In the genomic region with DNA sequence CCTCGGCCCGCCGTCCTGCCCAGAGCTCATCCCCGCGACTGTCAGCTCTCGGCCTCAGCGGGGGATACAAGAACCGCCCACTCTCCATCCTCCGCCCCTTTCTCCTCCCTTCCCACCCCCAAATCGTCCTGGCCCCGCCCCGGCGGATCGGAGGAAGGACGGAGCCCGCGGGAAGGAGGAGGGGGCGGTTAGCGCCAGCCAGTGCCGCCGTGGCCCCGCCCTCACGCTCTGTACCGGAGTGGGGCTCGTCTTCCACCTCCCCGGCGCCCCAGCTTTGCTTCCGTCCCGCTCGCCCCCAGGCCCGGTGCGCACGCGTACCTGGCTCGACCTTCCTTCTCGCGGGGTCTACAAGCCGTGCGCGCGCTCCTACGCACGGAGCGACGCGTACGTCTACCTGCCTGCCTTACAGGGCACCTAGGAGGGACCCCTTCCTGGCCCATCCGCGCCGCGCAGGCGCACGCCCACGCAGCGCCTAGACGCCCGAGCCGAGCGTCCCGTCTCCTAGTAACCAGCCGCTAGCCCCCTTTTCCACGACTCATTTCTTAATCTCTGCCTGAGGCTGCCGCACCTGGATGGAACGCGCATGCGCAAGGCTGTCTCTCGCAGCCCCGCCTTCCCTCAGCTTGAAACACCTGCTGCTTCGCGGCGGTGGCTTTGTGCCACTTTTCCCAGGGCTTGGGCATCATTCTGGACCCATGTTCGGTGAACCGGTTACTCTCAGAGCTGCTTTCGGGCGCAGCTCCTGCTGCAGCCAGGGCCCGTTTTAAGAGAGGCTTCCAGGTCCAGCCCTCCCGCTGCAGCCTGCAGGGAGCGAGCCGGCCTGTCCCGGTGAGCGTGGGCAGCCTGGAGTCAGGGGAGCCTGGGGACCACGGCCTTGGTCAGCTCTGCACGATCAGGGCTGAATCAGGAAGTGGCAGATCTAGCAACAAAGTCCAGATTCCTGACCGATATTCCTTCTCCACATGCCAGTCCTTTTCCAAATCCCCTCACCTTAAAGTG, we compare ENCODE assay signal across 1 cellular context.
TF ChIP-seq lines count a peak whose summit lies in the region.

A gene with protein sequence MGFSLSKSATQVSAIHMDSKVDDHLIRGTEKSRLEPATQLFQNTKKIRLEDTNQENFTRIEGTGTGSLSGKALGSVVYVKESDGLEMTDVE (plus strand): TSS at position 598 of the 999 bp plus-strand sequence. CDS start 8,852 bp downstream, outside the sequence.

TF ChIP-seq in HepG2, 621 proteins besides CTCF, POLR2A, EP300 and RAD21 (continued from another document and continues in another):
- TF ChIP-seq, protein P1, sequence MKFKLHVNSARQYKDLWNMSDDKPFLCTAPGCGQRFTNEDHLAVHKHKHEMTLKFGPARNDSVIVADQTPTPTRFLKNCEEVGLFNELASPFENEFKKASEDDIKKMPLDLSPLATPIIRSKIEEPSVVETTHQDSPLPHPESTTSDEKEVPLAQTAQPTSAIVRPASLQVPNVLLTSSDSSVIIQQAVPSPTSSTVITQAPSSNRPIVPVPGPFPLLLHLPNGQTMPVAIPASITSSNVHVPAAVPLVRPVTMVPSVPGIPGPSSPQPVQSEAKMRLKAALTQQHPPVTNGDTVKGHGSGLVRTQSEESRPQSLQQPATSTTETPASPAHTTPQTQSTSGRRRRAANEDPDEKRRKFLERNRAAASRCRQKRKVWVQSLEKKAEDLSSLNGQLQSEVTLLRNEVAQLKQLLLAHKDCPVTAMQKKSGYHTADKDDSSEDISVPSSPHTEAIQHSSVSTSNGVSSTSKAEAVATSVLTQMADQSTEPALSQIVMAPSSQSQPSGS (CRISPR knock-in tag; IDR thresholded peaks at IDR 0.05), result 0 out of 2 replicates have a peak, but pooled peaks have one; percentile 37
- TF ChIP-seq ZNF816 (CRISPR knock-in tag; IDR thresholded peaks at IDR 0.05; ENCODE audit: borderline replicate concordance) (no peak), ZNF839 (CRISPR knock-in tag; IDR thresholded peaks at IDR 0.05; ENCODE audit: borderline replicate concordance) (peak; percentile 97; the same call in 1 of the 2 replicates), MAF1 (CRISPR knock-in tag; IDR thresholded peaks at IDR 0.05; ENCODE audit: borderline replicate concordance) (peak; percentile 75; the same call in 1 of the 2 replicates), AGO1 (IDR thresholded peaks at IDR 0.05; ENCODE audit: low read depth, low read length, poor library complexity, severe bottlenecking) (peak; percentile 51), ZFP37 (CRISPR knock-in tag; IDR thresholded peaks at IDR 0.05; ENCODE audit: borderline replicate concordance) (no peak), PAX8 (CRISPR knock-in tag; IDR thresholded peaks at IDR 0.05; ENCODE audit: borderline replicate concordance) (peak; percentile 43; the same call in 1 of the 2 replicates), SOX5 (CRISPR knock-in tag; IDR thresholded peaks at IDR 0.05; ENCODE audit: borderline replicate concordance) (peak; percentile 28; the same call in 1 of the 2 replicates), ZSCAN9 (CRISPR knock-in tag; IDR thresholded peaks at IDR 0.05; ENCODE audit: borderline replicate concordance) (peak; percentile 75), ZNF256 (CRISPR knock-in tag; conservative IDR thresholded peaks at IDR 0.05) (no peak), CREB1 (IDR thresholded peaks at IDR 0.05) (peak; percentile 45), CREB1 (CRISPR knock-in tag; IDR thresholded peaks at IDR 0.05) (peak; percentile 47), NFKB2 (CRISPR knock-in tag; IDR thresholded peaks at IDR 0.05; ENCODE audit: borderline replicate concordance) (peak; percentile 95), FOSL1 (CRISPR knock-in tag; IDR thresholded peaks at IDR 0.05; ENCODE audit: borderline replicate concordance) (no peak), RXRB (CRISPR knock-in tag; IDR thresholded peaks at IDR 0.05; ENCODE audit: borderline replicate concordance) (peak; percentile 45; the same call in 1 of the 2 replicates), NFRKB (IDR thresholded peaks at IDR 0.05) (no peak), TCF7 (IDR thresholded peaks at IDR 0.05; ENCODE audit: low read depth) (no peak), TBP (CRISPR knock-in tag; IDR thresholded peaks at IDR 0.05) (0 out of 2 replicates have a peak, but pooled peaks have one; percentile 40), ZNF3 (CRISPR knock-in tag; IDR thresholded peaks at IDR 0.05) (no peak), RBM22 (optimal IDR thresholded peaks at IDR 0.05; ENCODE audit: low read length) (no peak), ZNF530 (CRISPR knock-in tag; IDR thresholded peaks at IDR 0.05; ENCODE audit: low read depth) (no peak), ZFP82 (CRISPR knock-in tag; IDR thresholded peaks at IDR 0.05; ENCODE audit: borderline replicate concordance) (no peak), RELA (CRISPR knock-in tag; IDR thresholded peaks at IDR 0.05) (peak; percentile 84; the same call in 1 of the 2 replicates), ZNF552 (CRISPR knock-in tag; IDR thresholded peaks at IDR 0.05; ENCODE audit: borderline replicate concordance) (0 out of 2 replicates have a peak, but pooled peaks have one; percentile 12), THAP11 (CRISPR knock-in tag; IDR thresholded peaks at IDR 0.05) (peak; percentile 85), HOXA3 (CRISPR knock-in tag; IDR thresholded peaks at IDR 0.05) (peak; percentile 89; the same call in 1 of the 2 replicates), ELF3 (CRISPR knock-in tag; IDR thresholded peaks at IDR 0.05) (peak; percentile 52), ZBTB20 (CRISPR knock-in tag; IDR thresholded peaks at IDR 0.05; ENCODE audit: borderline replicate concordance, low read depth) (0 out of 2 replicates have a peak, but pooled peaks have one; percentile 53), U2AF2 (IDR thresholded peaks at IDR 0.05; ENCODE audit: low read depth, low read length) (no peak), ZNF879 (CRISPR knock-in tag; IDR thresholded peaks at IDR 0.05) (no peak), NR3C1 (CRISPR knock-in tag; IDR thresholded peaks at IDR 0.05) (no peak), KLF9 (CRISPR knock-in tag; IDR thresholded peaks at IDR 0.05; ENCODE audit: low read depth) (no peak; the same call in 1 of the 2 replicates), ZNF230 (CRISPR knock-in tag; IDR thresholded peaks at IDR 0.05) (peak; percentile 32; the same call in 1 of the 2 replicates)
- TF ChIP-seq, protein P2, sequence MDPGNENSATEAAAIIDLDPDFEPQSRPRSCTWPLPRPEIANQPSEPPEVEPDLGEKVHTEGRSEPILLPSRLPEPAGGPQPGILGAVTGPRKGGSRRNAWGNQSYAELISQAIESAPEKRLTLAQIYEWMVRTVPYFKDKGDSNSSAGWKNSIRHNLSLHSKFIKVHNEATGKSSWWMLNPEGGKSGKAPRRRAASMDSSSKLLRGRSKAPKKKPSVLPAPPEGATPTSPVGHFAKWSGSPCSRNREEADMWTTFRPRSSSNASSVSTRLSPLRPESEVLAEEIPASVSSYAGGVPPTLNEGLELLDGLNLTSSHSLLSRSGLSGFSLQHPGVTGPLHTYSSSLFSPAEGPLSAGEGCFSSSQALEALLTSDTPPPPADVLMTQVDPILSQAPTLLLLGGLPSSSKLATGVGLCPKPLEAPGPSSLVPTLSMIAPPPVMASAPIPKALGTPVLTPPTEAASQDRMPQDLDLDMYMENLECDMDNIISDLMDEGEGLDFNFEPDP (CRISPR knock-in tag; conservative IDR thresholded peaks at IDR 0.05), result no peak
- TF ChIP-seq, protein P3, sequence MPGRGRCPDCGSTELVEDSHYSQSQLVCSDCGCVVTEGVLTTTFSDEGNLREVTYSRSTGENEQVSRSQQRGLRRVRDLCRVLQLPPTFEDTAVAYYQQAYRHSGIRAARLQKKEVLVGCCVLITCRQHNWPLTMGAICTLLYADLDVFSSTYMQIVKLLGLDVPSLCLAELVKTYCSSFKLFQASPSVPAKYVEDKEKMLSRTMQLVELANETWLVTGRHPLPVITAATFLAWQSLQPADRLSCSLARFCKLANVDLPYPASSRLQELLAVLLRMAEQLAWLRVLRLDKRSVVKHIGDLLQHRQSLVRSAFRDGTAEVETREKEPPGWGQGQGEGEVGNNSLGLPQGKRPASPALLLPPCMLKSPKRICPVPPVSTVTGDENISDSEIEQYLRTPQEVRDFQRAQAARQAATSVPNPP (CRISPR knock-in tag; IDR thresholded peaks at IDR 0.05), result no peak; the same call in 1 of the 2 replicates
- TF ChIP-seq, protein P4, sequence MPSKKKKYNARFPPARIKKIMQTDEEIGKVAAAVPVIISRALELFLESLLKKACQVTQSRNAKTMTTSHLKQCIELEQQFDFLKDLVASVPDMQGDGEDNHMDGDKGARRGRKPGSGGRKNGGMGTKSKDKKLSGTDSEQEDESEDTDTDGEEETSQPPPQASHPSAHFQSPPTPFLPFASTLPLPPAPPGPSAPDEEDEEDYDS (CRISPR knock-in tag; IDR thresholded peaks at IDR 0.05), result peak; percentile 94
- TF ChIP-seq, protein P5, sequence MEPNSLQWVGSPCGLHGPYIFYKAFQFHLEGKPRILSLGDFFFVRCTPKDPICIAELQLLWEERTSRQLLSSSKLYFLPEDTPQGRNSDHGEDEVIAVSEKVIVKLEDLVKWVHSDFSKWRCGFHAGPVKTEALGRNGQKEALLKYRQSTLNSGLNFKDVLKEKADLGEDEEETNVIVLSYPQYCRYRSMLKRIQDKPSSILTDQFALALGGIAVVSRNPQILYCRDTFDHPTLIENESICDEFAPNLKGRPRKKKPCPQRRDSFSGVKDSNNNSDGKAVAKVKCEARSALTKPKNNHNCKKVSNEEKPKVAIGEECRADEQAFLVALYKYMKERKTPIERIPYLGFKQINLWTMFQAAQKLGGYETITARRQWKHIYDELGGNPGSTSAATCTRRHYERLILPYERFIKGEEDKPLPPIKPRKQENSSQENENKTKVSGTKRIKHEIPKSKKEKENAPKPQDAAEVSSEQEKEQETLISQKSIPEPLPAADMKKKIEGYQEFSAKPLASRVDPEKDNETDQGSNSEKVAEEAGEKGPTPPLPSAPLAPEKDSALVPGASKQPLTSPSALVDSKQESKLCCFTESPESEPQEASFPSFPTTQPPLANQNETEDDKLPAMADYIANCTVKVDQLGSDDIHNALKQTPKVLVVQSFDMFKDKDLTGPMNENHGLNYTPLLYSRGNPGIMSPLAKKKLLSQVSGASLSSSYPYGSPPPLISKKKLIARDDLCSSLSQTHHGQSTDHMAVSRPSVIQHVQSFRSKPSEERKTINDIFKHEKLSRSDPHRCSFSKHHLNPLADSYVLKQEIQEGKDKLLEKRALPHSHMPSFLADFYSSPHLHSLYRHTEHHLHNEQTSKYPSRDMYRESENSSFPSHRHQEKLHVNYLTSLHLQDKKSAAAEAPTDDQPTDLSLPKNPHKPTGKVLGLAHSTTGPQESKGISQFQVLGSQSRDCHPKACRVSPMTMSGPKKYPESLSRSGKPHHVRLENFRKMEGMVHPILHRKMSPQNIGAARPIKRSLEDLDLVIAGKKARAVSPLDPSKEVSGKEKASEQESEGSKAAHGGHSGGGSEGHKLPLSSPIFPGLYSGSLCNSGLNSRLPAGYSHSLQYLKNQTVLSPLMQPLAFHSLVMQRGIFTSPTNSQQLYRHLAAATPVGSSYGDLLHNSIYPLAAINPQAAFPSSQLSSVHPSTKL (CRISPR knock-in tag; IDR thresholded peaks at IDR 0.05), result peak; percentile 53; the same call in 1 of the 2 replicates
- TF ChIP-seq, protein P6, sequence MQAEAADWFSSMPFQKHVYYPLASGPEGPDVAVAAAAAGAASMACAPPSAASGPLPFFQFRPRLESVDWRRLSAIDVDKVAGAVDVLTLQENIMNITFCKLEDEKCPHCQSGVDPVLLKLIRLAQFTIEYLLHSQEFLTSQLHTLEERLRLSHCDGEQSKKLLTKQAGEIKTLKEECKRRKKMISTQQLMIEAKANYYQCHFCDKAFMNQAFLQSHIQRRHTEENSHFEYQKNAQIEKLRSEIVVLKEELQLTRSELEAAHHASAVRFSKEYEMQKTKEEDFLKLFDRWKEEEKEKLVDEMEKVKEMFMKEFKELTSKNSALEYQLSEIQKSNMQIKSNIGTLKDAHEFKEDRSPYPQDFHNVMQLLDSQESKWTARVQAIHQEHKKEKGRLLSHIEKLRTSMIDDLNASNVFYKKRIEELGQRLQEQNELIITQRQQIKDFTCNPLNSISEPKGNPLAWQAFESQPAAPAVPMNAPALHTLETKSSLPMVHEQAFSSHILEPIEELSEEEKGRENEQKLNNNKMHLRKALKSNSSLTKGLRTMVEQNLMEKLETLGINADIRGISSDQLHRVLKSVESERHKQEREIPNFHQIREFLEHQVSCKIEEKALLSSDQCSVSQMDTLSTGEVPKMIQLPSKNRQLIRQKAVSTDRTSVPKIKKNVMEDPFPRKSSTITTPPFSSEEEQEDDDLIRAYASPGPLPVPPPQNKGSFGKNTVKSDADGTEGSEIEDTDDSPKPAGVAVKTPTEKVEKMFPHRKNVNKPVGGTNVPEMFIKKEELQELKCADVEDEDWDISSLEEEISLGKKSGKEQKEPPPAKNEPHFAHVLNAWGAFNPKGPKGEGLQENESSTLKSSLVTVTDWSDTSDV (CRISPR knock-in tag; IDR thresholded peaks at IDR 0.05), result 0 out of 2 replicates have a peak, but pooled peaks have one; percentile 43
- TF ChIP-seq, protein P7, sequence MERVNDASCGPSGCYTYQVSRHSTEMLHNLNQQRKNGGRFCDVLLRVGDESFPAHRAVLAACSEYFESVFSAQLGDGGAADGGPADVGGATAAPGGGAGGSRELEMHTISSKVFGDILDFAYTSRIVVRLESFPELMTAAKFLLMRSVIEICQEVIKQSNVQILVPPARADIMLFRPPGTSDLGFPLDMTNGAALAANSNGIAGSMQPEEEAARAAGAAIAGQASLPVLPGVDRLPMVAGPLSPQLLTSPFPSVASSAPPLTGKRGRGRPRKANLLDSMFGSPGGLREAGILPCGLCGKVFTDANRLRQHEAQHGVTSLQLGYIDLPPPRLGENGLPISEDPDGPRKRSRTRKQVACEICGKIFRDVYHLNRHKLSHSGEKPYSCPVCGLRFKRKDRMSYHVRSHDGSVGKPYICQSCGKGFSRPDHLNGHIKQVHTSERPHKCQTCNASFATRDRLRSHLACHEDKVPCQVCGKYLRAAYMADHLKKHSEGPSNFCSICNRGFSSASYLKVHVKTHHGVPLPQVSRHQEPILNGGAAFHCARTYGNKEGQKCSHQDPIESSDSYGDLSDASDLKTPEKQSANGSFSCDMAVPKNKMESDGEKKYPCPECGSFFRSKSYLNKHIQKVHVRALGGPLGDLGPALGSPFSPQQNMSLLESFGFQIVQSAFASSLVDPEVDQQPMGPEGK (CRISPR knock-in tag; IDR thresholded peaks at IDR 0.05), result peak; percentile 96
- TF ChIP-seq, protein P8, sequence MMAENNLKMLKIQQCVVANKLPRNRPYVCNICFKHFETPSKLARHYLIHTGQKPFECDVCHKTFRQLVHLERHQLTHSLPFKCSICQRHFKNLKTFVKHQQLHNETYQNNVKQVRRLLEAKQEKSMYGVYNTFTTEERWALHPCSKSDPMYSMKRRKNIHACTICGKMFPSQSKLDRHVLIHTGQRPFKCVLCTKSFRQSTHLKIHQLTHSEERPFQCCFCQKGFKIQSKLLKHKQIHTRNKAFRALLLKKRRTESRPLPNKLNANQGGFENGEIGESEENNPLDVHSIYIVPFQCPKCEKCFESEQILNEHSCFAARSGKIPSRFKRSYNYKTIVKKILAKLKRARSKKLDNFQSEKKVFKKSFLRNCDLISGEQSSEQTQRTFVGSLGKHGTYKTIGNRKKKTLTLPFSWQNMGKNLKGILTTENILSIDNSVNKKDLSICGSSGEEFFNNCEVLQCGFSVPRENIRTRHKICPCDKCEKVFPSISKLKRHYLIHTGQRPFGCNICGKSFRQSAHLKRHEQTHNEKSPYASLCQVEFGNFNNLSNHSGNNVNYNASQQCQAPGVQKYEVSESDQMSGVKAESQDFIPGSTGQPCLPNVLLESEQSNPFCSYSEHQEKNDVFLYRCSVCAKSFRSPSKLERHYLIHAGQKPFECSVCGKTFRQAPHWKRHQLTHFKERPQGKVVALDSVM (CRISPR knock-in tag; IDR thresholded peaks at IDR 0.05), result peak; percentile 75
- TF ChIP-seq, protein P9, sequence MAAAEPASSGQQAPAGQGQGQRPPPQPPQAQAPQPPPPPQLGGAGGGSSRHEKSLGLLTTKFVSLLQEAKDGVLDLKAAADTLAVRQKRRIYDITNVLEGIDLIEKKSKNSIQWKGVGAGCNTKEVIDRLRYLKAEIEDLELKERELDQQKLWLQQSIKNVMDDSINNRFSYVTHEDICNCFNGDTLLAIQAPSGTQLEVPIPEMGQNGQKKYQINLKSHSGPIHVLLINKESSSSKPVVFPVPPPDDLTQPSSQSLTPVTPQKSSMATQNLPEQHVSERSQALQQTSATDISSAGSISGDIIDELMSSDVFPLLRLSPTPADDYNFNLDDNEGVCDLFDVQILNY (CRISPR knock-in tag; conservative IDR thresholded peaks at IDR 0.05), result 0 out of 2 replicates have a peak, but pooled peaks have one; percentile 13
